Comparison of ENCODE assay signal across 11 cellular contexts in genomic region chr1:9728451-9729295, GRCh38.
DNase-seq lines count a peak whose midpoint lies in the region; ATAC-seq, FAIRE-seq and TF ChIP-seq lines count a peak whose summit lies in the region.
"Had no signal": no experiment of that assay in that cellular context is flagged by ENCODE, and none has a peak within 500 bp of the region (broad histone marks: within the 10 kb centered on the region; RNA-seq: fewer than 3 reads in every experiment).

No MANE protein-coding gene starts in this region.

- in situ Hi-C loops in HepG2 (cut with HindIII; ENCODE audit: extremely low pct_ligation_motif_present, low pct_unique_long_range_greater_than_20kb) = no loop called here
- in situ Hi-C loops in KBM-7 (cut with MboI; ENCODE audit: low pct_unique_long_range_greater_than_20kb, low sequenced_read_pairs) = no loop called here

- no peak overlapping the region for H3K27ac ChIP-seq in HepG2 (ENCODE audit: extremely low read length, insufficient read depth, low read length)
- H3K27ac ChIP-seq in right lobe of liver = no peak overlapping the region
- H3K27ac ChIP-seq in naive thymus-derived CD4-positive, alpha-beta T cell (ENCODE audit: low read depth, low read length) = peak overlapping the region; percentile 62
- no peak overlapping the region for H3K27ac ChIP-seq in gastroesophageal sphincter
- H3K27ac ChIP-seq: stomach had no signal

- peaks cover 5 to 67% (median 54%) of the 10 kb centered on the region in 5 donors for H3K36me3 Mint-ChIP-seq in naive thymus-derived CD4-positive, alpha-beta T cell

- CTCF ChIA-PET in HepG2 (lab: Yijun Ruan, JAX; ENCODE audit: low intra/inter-chr PET ratio, low total read pairs) = no interaction called here
- CTCF ChIA-PET in naive thymus-derived CD4-positive, alpha-beta T cell (lab: Charles Lee) = interaction anchor here (1.6 to 2.6 kb wide), 3 partner anchors 9 to 101 kb away, joined by 3 to 18 read pairs (median 11); no protein-coding TSS in a partner anchor

- H3K27me3 ChIP-seq in HepG2 (ENCODE audit: control insufficient read depth in 1 of 2, insufficient read depth in 2 of 2, low read length in 2 of 2) (no peaks in the 10 kb centered on the region), right lobe of liver (no peaks in the 10 kb centered on the region), gastroesophageal sphincter (no peaks in the 10 kb centered on the region)
- H3K27me3 ChIP-seq in naive thymus-derived CD4-positive, alpha-beta T cell (ENCODE audit: control insufficient read depth in 2 of 2, insufficient read depth in 2 of 2, low read length in 2 of 2) = no peaks in the 10 kb centered on the region
- H3K27me3 ChIP-seq: stomach had no signal

- 95% methylated on average over 30 of the region's 33 CpGs for WGBS in HepG2 (ENCODE audit: low lambda C conversion rate)
- WGBS in right lobe of liver (ENCODE audit: insufficient coverage, low coverage, low lambda C conversion rate, missing lambda C conversion rate) = 72% methylated on average over 25 of the region's 33 CpGs
- 88 to 100% methylated on average over 1 to 28 of the region's 33 CpGs for WGBS in gastroesophageal sphincter (ENCODE audit: low coverage in 1 of 2), 2 donors

- no peak for DNase-seq in HepG2 (ENCODE audit: low spot score)
- DNase-seq in right lobe of liver = no peak
- peak; percentile 49 for DNase-seq in activated T-helper 9 cell treated with anti-CD3 and anti-CD28 coated beads, Interleukin-2, amount 50 U/mL, for 16 hours (ENCODE audit: low read depth)
- peak in 8 of 9 donors; percentile 72 to 93 (median 86) for DNase-seq in naive thymus-derived CD4-positive, alpha-beta T cell
- no peak for DNase-seq in NCI-H146 treated with DMSO at 0.1 percent for 48 hours (lab: John Stamatoyannopoulos, UW; ENCODE audit: unreplicated experiment)
- no peak for DNase-seq in KBM-7
- no peak for DNase-seq in LoVo (ENCODE audit: low spot score)
- DNase-seq: NCI-H1436 treated with DMSO at 0.1 percent for 48 hours, stomach had no signal

- FAIRE-seq in HepG2 (lab: Jason Lieb, UNC) = no peak
- FAIRE-seq: keratinocyte had no signal

- TF ChIP-seq CTCF in HepG2 (CRISPR knock-in tag; IDR thresholded peaks at IDR 0.05) (no peak), right lobe of liver (IDR thresholded peaks at IDR 0.05) (no peak), gastroesophageal sphincter (IDR thresholded peaks at IDR 0.05) (no peak)

- H3K79me2 ChIP-seq in HepG2 (ENCODE audit: insufficient read depth, low read length) = no peaks in the 10 kb centered on the region

- H3K36me3 ChIP-seq in HepG2 (replicated peaks in 1 of 2; ENCODE audit: control insufficient read depth in 1 of 2, insufficient read depth in 2 of 2, low read length in 2 of 2) (peaks cover 44 to 78% of the 10 kb centered on the region in 2 experiments), right lobe of liver (peaks cover 0 to 12% (median 3%) of the 10 kb centered on the region in 4 donors), gastroesophageal sphincter (peaks cover 0 to 97% of the 10 kb centered on the region in 2 donors)
- peaks cover 12 to 67% (median 22%) of the 10 kb centered on the region in 3 experiments for H3K36me3 ChIP-seq in naive thymus-derived CD4-positive, alpha-beta T cell (ENCODE audit: control insufficient read depth in 2 of 3, insufficient read depth in 3 of 3, low read length in 3 of 3)

- POLR2A ChIA-PET in HepG2 (lab: Yijun Ruan, JAX) = interaction anchor here (1.2 kb wide), 1 partner anchor 11 kb away, joined by 4 read pairs; no protein-coding TSS in a partner anchor
- POLR2A ChIA-PET in naive thymus-derived CD4-positive, alpha-beta T cell (lab: Charles Lee) = interaction anchor here (0.6 to 13.7 kb wide), 5 partner anchors 12 to 726 kb away, joined by 3 to 192 read pairs (median 5); no protein-coding TSS in a partner anchor

- no peaks in the 10 kb centered on the region for H3K27me3 Mint-ChIP-seq in naive thymus-derived CD4-positive, alpha-beta T cell

- no peak overlapping the region for H3K4me3 ChIP-seq in HepG2 (replicated peaks in 1 of 3; ENCODE audit: insufficient read depth in 1 of 3, low read depth in 2 of 3, low read length in 3 of 3)
- H3K4me3 ChIP-seq in right lobe of liver = no peak overlapping the region
- H3K4me3 ChIP-seq in naive thymus-derived CD4-positive, alpha-beta T cell (ENCODE audit: low read length) = peak overlapping the region; percentile 44
- H3K4me3 ChIP-seq in gastroesophageal sphincter = no peak overlapping the region
- H3K4me3 ChIP-seq: stomach had no signal

- H3K4me1 Mint-ChIP-seq in naive thymus-derived CD4-positive, alpha-beta T cell = peaks cover 42 to 93% (median 75%) of the 10 kb centered on the region in 7 donors

- intact Hi-C loops in HepG2 (cut with micrococcal nuclease; ENCODE audit: unreplicated experiment) (no loop called here), right lobe of liver (cut with DNase I) (no loop called here)
- intact Hi-C loops in naive thymus-derived CD4-positive, alpha-beta T cell (cut with micrococcal nuclease) = loop anchor here (1.0 to 5.0 kb wide), 8 partner anchors 11 to 304 kb away; partner anchors contain the start of genes CTNNBIP1 (in 1 of the 2) and UBE4B (in 1 of the 2)

- H3K9ac ChIP-seq in HepG2 (ENCODE audit: insufficient read depth, low read depth, low read length) = no peak overlapping the region

- no peak overlapping the region for H3K4me2 ChIP-seq in HepG2 (ENCODE audit: low read depth, low read length)

- no peak overlapping the region for H2AFZ ChIP-seq in HepG2 (ENCODE audit: low read length)

- ATAC-seq in HepG2 = no peak
- ATAC-seq in right lobe of liver = no peak
- ATAC-seq in naive thymus-derived CD4-positive, alpha-beta T cell = peak; percentile 86
- no peak for ATAC-seq in gastroesophageal sphincter

- BruUV-seq in HepG2 (replicated peaks; lab: Mats Ljungman, UMichigan) = no TSS peak

- no peak for TF ChIP-seq RAD21 in HepG2 (CRISPR knock-in tag; IDR thresholded peaks at IDR 0.05)

- peaks cover 0 to 14% (median 0%) of the 10 kb centered on the region in 11 donors for H3K9me3 Mint-ChIP-seq in naive thymus-derived CD4-positive, alpha-beta T cell

- H3K9me3 ChIP-seq in HepG2 (ENCODE audit: low read length) = peaks cover 2% of the 10 kb centered on the region; the same call in 1 of the 2 replicates
- no peaks in the 10 kb centered on the region for H3K9me3 ChIP-seq in right lobe of liver
- H3K9me3 ChIP-seq in naive thymus-derived CD4-positive, alpha-beta T cell (ENCODE audit: control insufficient read depth in 2 of 3, low read length in 3 of 3) = no peaks in the 10 kb centered on the region
- peaks cover 0 to 2% (median 0%) of the 10 kb centered on the region in 3 donors for H3K9me3 ChIP-seq in gastroesophageal sphincter

- H3K4me1 ChIP-seq in HepG2 (ENCODE audit: insufficient read depth, low read length) = no peaks in the 10 kb centered on the region
- no peaks in the 10 kb centered on the region for H3K4me1 ChIP-seq in right lobe of liver
- peaks cover 26 to 68% of the 10 kb centered on the region in 2 donors for H3K4me1 ChIP-seq in naive thymus-derived CD4-positive, alpha-beta T cell (ENCODE audit: control insufficient read depth in 2 of 2, insufficient read depth in 2 of 2, low read length in 2 of 2)
- H3K4me1 ChIP-seq in gastroesophageal sphincter = no peaks in the 10 kb centered on the region

- peak overlapping the region; percentile 71 to 89 (median 82) for H3K4me3 Mint-ChIP-seq in naive thymus-derived CD4-positive, alpha-beta T cell

- no peaks in the 10 kb centered on the region for H4K20me1 ChIP-seq in HepG2 (ENCODE audit: insufficient read depth, low read length)

- peak overlapping the region; percentile 81 to 98 (median 94) for H3K27ac Mint-ChIP-seq in naive thymus-derived CD4-positive, alpha-beta T cell

- no peak for TF ChIP-seq POLR2A in HepG2 (IDR thresholded peaks at IDR 0.05; ENCODE audit: insufficient read depth in 1 of 2, low read depth in 2 of 2, low read length in 2 of 2)
- TF ChIP-seq POLR2A in right lobe of liver (IDR thresholded peaks at IDR 0.05) = no peak
- no peak for TF ChIP-seq POLR2A in gastroesophageal sphincter (IDR thresholded peaks at IDR 0.05)

- no peak for TF ChIP-seq EP300 in HepG2 (IDR thresholded peaks at IDR 0.05; ENCODE audit: low read depth in 2 of 2, low read length in 2 of 2)
- TF ChIP-seq EP300 in HepG2 (CRISPR knock-in tag; IDR thresholded peaks at IDR 0.05; ENCODE audit: borderline replicate concordance) = no peak
- no peak for TF ChIP-seq EP300 in gastroesophageal sphincter (IDR thresholded peaks at IDR 0.05)

TF ChIP-seq in HepG2, 621 proteins besides CTCF, POLR2A, EP300 and RAD21 (continues in another document):
- TF ChIP-seq, protein P1, sequence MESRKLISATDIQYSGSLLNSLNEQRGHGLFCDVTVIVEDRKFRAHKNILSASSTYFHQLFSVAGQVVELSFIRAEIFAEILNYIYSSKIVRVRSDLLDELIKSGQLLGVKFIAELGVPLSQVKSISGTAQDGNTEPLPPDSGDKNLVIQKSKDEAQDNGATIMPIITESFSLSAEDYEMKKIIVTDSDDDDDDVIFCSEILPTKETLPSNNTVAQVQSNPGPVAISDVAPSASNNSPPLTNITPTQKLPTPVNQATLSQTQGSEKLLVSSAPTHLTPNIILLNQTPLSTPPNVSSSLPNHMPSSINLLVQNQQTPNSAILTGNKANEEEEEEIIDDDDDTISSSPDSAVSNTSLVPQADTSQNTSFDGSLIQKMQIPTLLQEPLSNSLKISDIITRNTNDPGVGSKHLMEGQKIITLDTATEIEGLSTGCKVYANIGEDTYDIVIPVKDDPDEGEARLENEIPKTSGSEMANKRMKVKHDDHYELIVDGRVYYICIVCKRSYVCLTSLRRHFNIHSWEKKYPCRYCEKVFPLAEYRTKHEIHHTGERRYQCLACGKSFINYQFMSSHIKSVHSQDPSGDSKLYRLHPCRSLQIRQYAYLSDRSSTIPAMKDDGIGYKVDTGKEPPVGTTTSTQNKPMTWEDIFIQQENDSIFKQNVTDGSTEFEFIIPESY (CRISPR knock-in tag; IDR thresholded peaks at IDR 0.05) = peak; percentile 67; the same call in 1 of the 2 replicates

Comparison
In these comparisons a context has a peak if more than half of its experiments do, and no peak if none do; other contexts are left out.
1. DNase-seq: peak in activated T-helper 9 cell treated with anti-CD3 and anti-CD28 coated beads, Interleukin-2, amount 50 U/mL, for 16 hours (single experiment) and naive thymus-derived CD4-positive, alpha-beta T cell (8 of 9); none in HepG2 (single experiment), right lobe of liver (0 of 3), NCI-H146 treated with DMSO at 0.1 percent for 48 hours (single experiment), KBM-7 (single experiment) and LoVo (single experiment).
2. intact Hi-C loops: an anchor here in naive thymus-derived CD4-positive, alpha-beta T cell (1.0 to 5.0 kb wide); none called in HepG2 and right lobe of liver.